In the genomic region with DNA sequence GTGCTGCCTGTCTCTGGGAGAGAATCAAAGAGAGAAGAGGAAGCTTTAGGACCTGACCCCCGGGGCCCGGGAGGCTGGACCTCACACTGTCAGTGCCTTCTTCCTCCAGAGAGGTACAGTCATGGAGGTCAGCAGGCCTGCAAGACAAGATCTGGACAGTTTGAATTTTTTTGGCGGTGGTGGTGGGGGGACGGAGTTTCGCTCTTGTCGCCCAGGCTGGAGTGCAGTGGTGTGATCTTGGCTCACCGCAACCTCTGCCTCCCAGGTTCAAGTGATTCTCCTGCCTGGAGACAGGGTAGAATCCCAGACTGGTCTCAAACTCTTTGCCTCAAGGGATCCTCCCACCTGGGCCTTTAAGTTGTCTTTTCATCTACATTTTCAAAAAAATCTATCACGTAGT, we compare ENCODE assay signal across 21 cellular contexts. TPM values are rescaled to one million over a fixed set of nuclear protein-coding genes. Genes with fewer than 3 reads are reported as not detected.
"Had no signal": no experiment of that assay in that cellular context is flagged by ENCODE, and none has a peak within 500 bp of the region (broad histone marks: within the 10 kb centered on the region; RNA-seq: fewer than 3 reads in every experiment).

No MANE protein-coding gene starts in this region.

- H3K27ac ChIP-seq: SJSA1, SK-N-MC had no signal

- H3K9me3 ChIP-seq: SJSA1 had no signal

- DNase-seq: Karpas-422, KG1, NCI-H1092, NCI-H1105 treated with DMSO at 0.1 percent for 48 hours, NCI-H1417 treated with DMSO at 0.1 percent for 48 hours, NCI-H187, NCI-H2029, NCI-H2081 treated with DMSO at 0.1 percent for 48 hours, NCI-H2171, NCI-H446, NCI-H510A, NCI-H524 treated with DMSO at 0.1 percent for 48 hours, NCI-H774, Right ventricle myocardium superior, RPMI8226, SIG-M5 had no signal

- H3K4me3 ChIP-seq: SJSA1, SK-N-MC had no signal

- FAIRE-seq: RCC 7860 had no signal

- H3K36me3 ChIP-seq: SJSA1 had no signal

- H3K27me3 ChIP-seq: SJSA1 had no signal

RNA-seq across cellular contexts. Expression of gene NR2E1, which starts 34.4 kb away (rescaled TPM):
- total RNA-seq: HT-29, IMR-90, Right ventricle myocardium superior had no signal
- polyA plus RNA-seq: IMR-90 had no signal
